19 cellular contexts compared by ENCODE assay signal in genomic region chr11:121281609-121282164, GRCh38. TPM values are rescaled to one million over a fixed set of nuclear protein-coding genes. Genes with fewer than 3 reads are reported as not detected.
DNase-seq lines count a peak whose midpoint lies in the region; ATAC-seq, FAIRE-seq and TF ChIP-seq lines count a peak whose summit lies in the region.
"Had no signal": no experiment of that assay in that cellular context is flagged by ENCODE, and none has a peak within 500 bp of the region (broad histone marks: within the 10 kb centered on the region; RNA-seq: fewer than 3 reads in every experiment).

No MANE protein-coding gene starts in this region.

- H3K9me3 Mint-ChIP-seq in Caco-2 (ENCODE audit: unreplicated experiment) = peaks cover 42% of the 10 kb centered on the region
- peaks cover 56% of the 10 kb centered on the region for H3K9me3 Mint-ChIP-seq in endodermal cell
- peaks cover 3% of the 10 kb centered on the region for H3K9me3 Mint-ChIP-seq in Calu3 (ENCODE audit: low read depth, unreplicated experiment)

- no peak for ATAC-seq in GM19463 (IDR thresholded peaks at IDR 0.05; ENCODE audit: unreplicated experiment)
- ATAC-seq: A549; CD8-positive, alpha-beta T cell; HepG2 had no signal

- CTCF ChIA-PET in Caco-2 (lab: Charles Lee) = interaction anchor here (1.6 kb wide), 1 partner anchor 11 kb away, joined by 8 read pairs; the partner anchor contains the start of gene SC5D
- CTCF ChIA-PET in Calu3 (lab: Charles Lee) = no interaction called here
- CTCF ChIA-PET in GM10248 (lab: Yijun Ruan, JAX) = no interaction called here

- H3K27ac Mint-ChIP-seq in Caco-2 (ENCODE audit: unreplicated experiment) (peak overlapping the region; percentile 79), endodermal cell (no peak overlapping the region), Calu3 (ENCODE audit: unreplicated experiment) (no peak overlapping the region)
- H3K27ac Mint-ChIP-seq: CD8-positive, alpha-beta T cell had no signal

- 82 to 95% methylated on average over 2 to 7 of the region's 7 CpGs for WGBS in endodermal cell (ENCODE audit: insufficient coverage in 1 of 2, insufficient read length in 1 of 2), 2 experiments

- no peak overlapping the region for H3K4me3 ChIP-seq in Caco-2 (ENCODE audit: low read depth, low read length)
- H3K4me3 ChIP-seq in endodermal cell (ENCODE audit: low read length) = peak overlapping the region; percentile 33
- H3K4me3 ChIP-seq in skin epidermis = no peak overlapping the region
- H3K4me3 ChIP-seq: A549, BLaER1, Peyer's patch, SJSA1 had no signal

- H3K27ac ChIP-seq in endodermal cell (ENCODE audit: low read depth, low read length) (no peak overlapping the region), skin epidermis (peak overlapping the region in 13 of 21 experiments; percentile 20 to 73 (median 62))
- H3K27ac ChIP-seq: A549, BLaER1, KMS-11, Peyer's patch, SJSA1 had no signal

- peaks cover 7% of the 10 kb centered on the region; the same call in 1 of the 2 replicates for H3K9me3 ChIP-seq in Caco-2
- peaks cover 46% of the 10 kb centered on the region for H3K9me3 ChIP-seq in endodermal cell (ENCODE audit: control insufficient read depth, low read length)
- H3K9me3 ChIP-seq: A549, Peyer's patch, SJSA1 had no signal

- H3K4me3 Mint-ChIP-seq in Caco-2 (ENCODE audit: unreplicated experiment) (peak overlapping the region; percentile 36), endodermal cell (no peak overlapping the region), Calu3 (ENCODE audit: low read depth, unreplicated experiment) (no peak overlapping the region)
- H3K4me3 Mint-ChIP-seq: CD8-positive, alpha-beta T cell had no signal

- TF ChIP-seq CTCF in Caco-2 (IDR thresholded peaks at IDR 0.05; ENCODE audit: insufficient read depth in 1 of 2, low read depth in 1 of 2, low read length in 1 of 2, severe bottlenecking in 1 of 2, unreplicated experiment in 1 of 2) = no peak
- TF ChIP-seq CTCF in endodermal cell (conservative IDR thresholded peaks at IDR 0.05) = no peak
- TF ChIP-seq CTCF in Calu3 (IDR thresholded peaks at IDR 0.05; ENCODE audit: unreplicated experiment) = no peak
- no peak for TF ChIP-seq CTCF in GM10248 (IDR thresholded peaks at IDR 0.05; ENCODE audit: control extremely low read depth, extremely low read depth, low read depth, missing control alignments)

- H3K27me3 ChIP-seq in Caco-2 (replicated peaks; ENCODE audit: control insufficient read depth, insufficient read depth, low read length) (no peaks in the 10 kb centered on the region), endodermal cell (ENCODE audit: control insufficient read depth, insufficient read depth, low read length, poor library complexity, severe bottlenecking) (peaks cover 8% of the 10 kb centered on the region)
- H3K27me3 ChIP-seq: BLaER1, Peyer's patch, SJSA1 had no signal

- intact Hi-C loops in Caco-2 (cut with micrococcal nuclease; ENCODE audit: unreplicated experiment) (loop anchor here (1.0 kb wide), 3 partner anchors 13 to 310 kb away; no protein-coding TSS in a partner anchor), Calu3 (cut with micrococcal nuclease; ENCODE audit: unreplicated experiment) (no loop called here)

- H3K4me1 Mint-ChIP-seq in Caco-2 (ENCODE audit: low read depth, unreplicated experiment) (peaks cover 39% of the 10 kb centered on the region), endodermal cell (peaks cover 39% of the 10 kb centered on the region), Calu3 (ENCODE audit: low read depth, unreplicated experiment) (no peaks in the 10 kb centered on the region)

- H3K36me3 ChIP-seq in Caco-2 (ENCODE audit: control insufficient read depth, insufficient read depth, low read length) (no peaks in the 10 kb centered on the region), endodermal cell (ENCODE audit: control insufficient read depth, insufficient read depth, low read length) (no peaks in the 10 kb centered on the region)
- H3K36me3 ChIP-seq: BLaER1, Peyer's patch, SJSA1 had no signal

- H3K27me3 Mint-ChIP-seq in Caco-2 (ENCODE audit: insufficient read depth, unreplicated experiment) (peaks cover 5% of the 10 kb centered on the region), endodermal cell (ENCODE audit: insufficient read depth) (peaks cover 60% of the 10 kb centered on the region), Calu3 (ENCODE audit: unreplicated experiment) (peaks cover 83% of the 10 kb centered on the region)

- peaks cover 40% of the 10 kb centered on the region for H3K4me1 ChIP-seq in Caco-2
- peaks cover 17% of the 10 kb centered on the region for H3K4me1 ChIP-seq in endodermal cell (ENCODE audit: control insufficient read depth, insufficient read depth, low read length)
- H3K4me1 ChIP-seq: A549, BLaER1, Peyer's patch, SJSA1 had no signal

- BruUV-seq in Caco-2 (replicated peaks; lab: Mats Ljungman, UMichigan) = no TSS peak
- no TSS peak for BruUV-seq in Calu3 (replicated peaks; lab: Mats Ljungman, UMichigan)

- POLR2A ChIA-PET in Caco-2 (lab: Charles Lee) (interaction anchor here (0.6 to 1.1 kb wide), 2 partner anchors 11 to 41 kb away, joined by 3 to 8 read pairs; partner anchors contain the start of gene SC5D), GM10248 (lab: Yijun Ruan, JAX) (no interaction called here)

- H3K36me3 Mint-ChIP-seq in Caco-2 (ENCODE audit: insufficient read depth, unreplicated experiment) (peaks cover 7% of the 10 kb centered on the region), endodermal cell (ENCODE audit: low read depth) (peaks cover 18% of the 10 kb centered on the region), Calu3 (ENCODE audit: insufficient read depth, unreplicated experiment) (no peaks in the 10 kb centered on the region)
- H3K36me3 Mint-ChIP-seq: CD8-positive, alpha-beta T cell had no signal

- DNase-seq in Caco-2 (peak; percentile 46 to 63), GM12892 (ENCODE audit: insufficient read length) (no peak), endodermal cell (no peak), Calu3 (no peak), GM10248 (ENCODE audit: extremely low spot score) (no peak)
- DNase-seq: CD8-positive, alpha-beta T cell; GDM1; NCI-H1417 treated with DMSO at 0.1 percent for 48 hours; NCI-H1930; NCI-H748 treated with DMSO at 0.1 percent for 48 hours; NK-92 treated with Interleukin-12 subunit alpha and Interleukin-12 subunit beta, amount 100 ng/mL, for 24 hours; Peyer's patch had no signal

- H3K9ac ChIP-seq in endodermal cell (ENCODE audit: extremely low read depth, low read length, poor library complexity, severe bottlenecking) = no peak overlapping the region
- H3K9ac ChIP-seq: BLaER1, KMS-11 had no signal

- FAIRE-seq in GM12892 (lab: Jason Lieb, UNC) = peak; percentile 44
- FAIRE-seq: A549, HepG2 had no signal

- TF ChIP-seq POLR2A in GM12892 (IDR thresholded peaks at IDR 0.05; ENCODE audit: low read depth, low read length) = no peak

RNA-seq across cellular contexts. Expression of gene SC5D, which starts 10.9 kb away (rescaled TPM):
- total RNA-seq in Caco-2 (2022) = 106 and 126 TPM in 2 replicates
- 36.8 TPM for polyA plus RNA-seq in GM12892 (2012; ENCODE audit: missing spikeins)
- total RNA-seq in endodermal cell = 10 to 100 TPM; 66.0 to 70.9 TPM
- 183 TPM for polyA plus RNA-seq in endodermal cell (2013, experiment 1 of 2)
- 180 TPM for polyA plus RNA-seq in endodermal cell (2013, experiment 2 of 2)
- total RNA-seq in Calu3 (2022) = 34.7 and 35.7 TPM in 2 replicates

Comparison
In these comparisons a context has a peak if more than half of its experiments do, and no peak if none do; other contexts are left out.
1. DNase-seq: peak in Caco-2 (2 of 2); none in GM12892 (single experiment), endodermal cell (single experiment), Calu3 (single experiment) and GM10248 (single experiment).